ENCODE assay signal across 8 cellular contexts in genomic region chr3:184379375-184380209, GRCh38. TPM values are rescaled to one million over a fixed set of nuclear protein-coding genes. Genes with fewer than 3 reads are reported as not detected.
DNase-seq lines count a peak whose midpoint lies in the region; TF ChIP-seq lines count a peak whose summit lies in the region.

Gene CHRD (plus strand): TSS chr3:184380054. CDS start chr3:184380319, 265 bp downstream.

- TF ChIP-seq CTCF in AG04449 (IDR thresholded peaks at IDR 0.05; ENCODE audit: insufficient read depth, low read length, missing control alignments) (no peak), Peyer's patch (IDR thresholded peaks at IDR 0.05) (no peak), fibroblast of lung (conservative IDR thresholded peaks at IDR 0.05 in 1 of 2, IDR thresholded peaks at IDR 0.05 in 1 of 2; ENCODE audit: low read depth in 1 of 2, low read length in 2 of 2) (no peak), nephron progenitor cell (IDR thresholded peaks at IDR 0.05) (no peak)

- DNase-seq in AG04449 (ENCODE audit: low read depth, low spot score) (no peak), Peyer's patch (no peak), fibroblast of lung (ENCODE audit: low read depth in 2 of 2) (no peak), nephron progenitor cell (peak; percentile 51), KG1 (lab: John Stamatoyannopoulos, UW) (no peak), COLO668 (lab: John Stamatoyannopoulos, UW; ENCODE audit: unreplicated experiment) (no peak), middle frontal gyrus (ENCODE audit: extremely low spot score, low spot score) (no peak)
- no peak for DNase-seq in stimulated activated CD8-positive, alpha-beta memory T cell treated with anti-CD3 and anti-CD28 coated beads, Interleukin-4, amount 100 ng/mL, for 48 hours

- H3K9me3 ChIP-seq in Peyer's patch (no peaks in the 10 kb centered on the region), fibroblast of lung (ENCODE audit: control insufficient read depth, insufficient read depth, low read depth, low read length) (no peaks in the 10 kb centered on the region)

- peaks cover 39% of the 10 kb centered on the region for H3K4me1 Mint-ChIP-seq in nephron progenitor cell

- peaks cover 51% of the 10 kb centered on the region for H3K27me3 Mint-ChIP-seq in nephron progenitor cell (ENCODE audit: low read depth, poor library complexity)

- H3K4me1 ChIP-seq in Peyer's patch, result peaks cover 0 to 12% (median 10%) of the 10 kb centered on the region in 4 donors
- H3K4me1 ChIP-seq in fibroblast of lung (ENCODE audit: control insufficient read depth, extremely low read depth, insufficient read depth, low read length), result no peaks in the 10 kb centered on the region

- CTCF ChIA-PET in AG04449 (lab: Yijun Ruan, JAX), result interaction anchor here (1.2 to 3.1 kb wide), 4 partner anchors 8 to 165 kb away, joined by 3 to 25 read pairs (median 8); no protein-coding TSS in a partner anchor

- no peaks in the 10 kb centered on the region for H3K36me3 ChIP-seq in Peyer's patch
- H3K36me3 ChIP-seq in fibroblast of lung (ENCODE audit: control insufficient read depth, insufficient read depth, low read length), result no peaks in the 10 kb centered on the region

- peak within 1 kb of the TSS; percentile 38 to 82 (median 58) for H3K27ac ChIP-seq in Peyer's patch
- no peak within 1 kb of the TSS for H3K27ac ChIP-seq in fibroblast of lung (ENCODE audit: insufficient read depth, low read length)

- no peak for TF ChIP-seq POLR2A in Peyer's patch (IDR thresholded peaks at IDR 0.05)

- H3K9ac ChIP-seq in fibroblast of lung (ENCODE audit: insufficient read depth, low read length), result peak within 1 kb of the TSS; percentile 27

- peaks cover 0 to 15% of the 10 kb centered on the region in 2 donors for H3K27me3 ChIP-seq in Peyer's patch
- peaks cover 39% of the 10 kb centered on the region for H3K27me3 ChIP-seq in fibroblast of lung (ENCODE audit: control insufficient read depth, insufficient read depth, low read length)

- H3K36me3 Mint-ChIP-seq in nephron progenitor cell (ENCODE audit: low read depth), result peaks cover 7% of the 10 kb centered on the region

- peak within 1 kb of the TSS; percentile 42 for H3K4me3 ChIP-seq in AG04449 (ENCODE audit: low read depth, low read length)
- peak within 1 kb of the TSS; percentile 33 to 67 (median 56) for H3K4me3 ChIP-seq in Peyer's patch
- peak within 1 kb of the TSS in 2 of 4 experiments; percentile 21 to 51 for H3K4me3 ChIP-seq in fibroblast of lung (replicated peaks in 1 of 4; ENCODE audit: control extremely low read depth in 1 of 4, insufficient read depth in 1 of 4, low read depth in 3 of 4, low read length in 4 of 4)

- no peaks in the 10 kb centered on the region for H4K20me1 ChIP-seq in fibroblast of lung (ENCODE audit: control insufficient read depth, extremely low read depth, insufficient read depth, low read length)

- POLR2A ChIA-PET in AG04449 (lab: Yijun Ruan, JAX), result no interaction called here

- H3K27ac Mint-ChIP-seq in nephron progenitor cell, result peak within 1 kb of the TSS; percentile 5

- no peak within 1 kb of the TSS for H2AFZ ChIP-seq in fibroblast of lung (ENCODE audit: low read length)

- peak within 1 kb of the TSS; percentile 37 for H3K4me2 ChIP-seq in fibroblast of lung (ENCODE audit: extremely low read depth, insufficient read depth, low read length)

- no peaks in the 10 kb centered on the region for H3K79me2 ChIP-seq in fibroblast of lung (ENCODE audit: control insufficient read depth, insufficient read depth, low read length)

- H3K9me3 Mint-ChIP-seq in nephron progenitor cell, result no peaks in the 10 kb centered on the region

- H3K4me3 Mint-ChIP-seq in nephron progenitor cell, result peak within 1 kb of the TSS; percentile 82

RNA-seq across cellular contexts. Expression of gene CHRD, which starts in this region (rescaled TPM):
- total RNA-seq in Peyer's patch (10 to 100 TPM in 1 of 4 donors, 1 to 10 TPM in 2, under 1 TPM in 1; 0.53 to 17.3 (median 4.4) TPM), fibroblast of lung (1.3 and 4.8 TPM in 2 replicates)
- polyA plus RNA-seq in fibroblast of lung, result 0.46 and 1.3 TPM in 2 replicates
- polyA plus RNA-seq in fibroblast of lung (2012), result 1.6 and 2.4 TPM in 2 replicates
- 0.07 and 1.9 TPM in 2 replicates for polyA minus RNA-seq in fibroblast of lung (ENCODE audit: low replicate concordance)
